Comparison of ENCODE assay signal across 19 cellular contexts in the genomic region with DNA sequence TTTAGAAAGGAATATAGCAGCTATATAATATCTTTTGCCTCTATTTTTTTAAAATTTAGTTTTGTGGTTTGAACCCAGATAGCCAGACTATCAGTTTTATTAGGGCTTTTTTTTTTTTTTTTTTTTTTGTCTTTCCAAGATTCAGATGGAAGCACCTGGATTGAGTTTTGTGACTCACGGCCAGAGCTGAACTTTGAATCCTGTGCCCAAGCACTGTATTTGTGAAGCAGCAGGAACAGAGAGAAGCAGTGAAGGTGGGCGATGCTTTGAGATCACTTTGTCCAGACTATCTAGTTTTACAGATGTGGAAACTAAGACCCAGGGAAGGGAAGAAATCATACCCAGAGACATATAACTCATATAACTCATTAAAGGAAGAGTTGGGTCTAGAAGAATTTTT.
"Had no signal": no experiment of that assay in that cellular context is flagged by ENCODE, and none has a peak within 500 bp of the region (broad histone marks: within the 10 kb centered on the region; RNA-seq: fewer than 3 reads in every experiment).

No MANE protein-coding gene starts in this region.

- H3K4me3 Mint-ChIP-seq: activated CD4-positive, alpha-beta T cell treated with anti-CD3 and anti-CD28 coated beads, Interleukin-2, amount 10 ng/mL, durations not matched to agents 24 days and 14 days; activated CD8-positive, alpha-beta T cell treated with anti-CD3 and anti-CD28 coated beads for 36 hours; natural killer cell; stimulated activated naive CD8-positive, alpha-beta T cell treated with anti-CD3 and anti-CD28 coated beads, Interleukin-15, Interleukin-2, amounts not matched to agents 100 ng/mL and 50 ng/mL, for 24 hours had no signal

- H3K36me3 ChIP-seq: suprapubic skin had no signal

- ATAC-seq: activated CD8-positive, alpha-beta T cell treated with anti-CD3 and anti-CD28 coated beads for 36 hours; natural killer cell had no signal

- H3K27me3 ChIP-seq: suprapubic skin had no signal

- H3K9me3 ChIP-seq: SK-N-SH, suprapubic skin had no signal

- H3K27me3 Mint-ChIP-seq: activated CD4-positive, alpha-beta T cell treated with anti-CD3 and anti-CD28 coated beads, Interleukin-2, amount 10 ng/mL, durations not matched to agents 24 days and 14 days had no signal

- H3K27ac Mint-ChIP-seq: activated CD4-positive, alpha-beta T cell treated with anti-CD3 and anti-CD28 coated beads, Interleukin-2, amount 10 ng/mL, durations not matched to agents 24 days and 14 days; activated CD8-positive, alpha-beta T cell treated with anti-CD3 and anti-CD28 coated beads for 36 hours; activated T-helper 2 cell treated with anti-CD3 and anti-CD28 coated beads, Interferon-gamma antibody, Interleukin-2, Interleukin-4, amounts not matched to agents 10 μg/mL and 5 μg/mL and 100 μg/mL, durations not matched to agents 14 hours and 24 hours and 36 hours; natural killer cell; stimulated activated naive CD8-positive, alpha-beta T cell treated with anti-CD3 and anti-CD28 coated beads, Interleukin-15, Interleukin-2, amounts not matched to agents 100 ng/mL and 50 ng/mL, for 24 hours had no signal

- DNase-seq: activated CD4-positive, alpha-beta T cell treated with anti-CD3 and anti-CD28 coated beads, Interleukin-2, amount 10 ng/mL, durations not matched to agents 24 days and 14 days; activated CD8-positive, alpha-beta T cell treated with anti-CD3 and anti-CD28 coated beads for 36 hours; activated naive CD4-positive, alpha-beta T cell treated with Interleukin-2 at 50 U/mL for 16 hours; activated T-cell treated with anti-CD3 and anti-CD28 coated beads, Interleukin-2, amount 50 U/mL, for 1 hour; anterior cingulate cortex; cerebellar nuclear complex; effector CD8-positive, alpha-beta T cell; foreskin fibroblast; glutamatergic neuron; mesenchymal stem cell; natural killer cell; SK-N-SH; stimulated activated CD4-positive, alpha-beta T cell treated with anti-CD3 and anti-CD28 coated beads, Interleukin-2, amount 100 ng/mL, for 24 hours; T-helper 1 cell; T1000; trophoblast cell had no signal

- H3K36me3 Mint-ChIP-seq: natural killer cell had no signal

- H3K4me3 ChIP-seq: suprapubic skin had no signal

- H3K27ac ChIP-seq: suprapubic skin had no signal
